In genomic region chr12:96315741-96316481, GRCh38 we compare ENCODE assay signal across 1 cellular context.
A peak's percentile ranks its signal among the peaks of the same experiment; 100 is the strongest.
TF ChIP-seq lines count a peak whose summit lies in the region.

No MANE protein-coding gene starts in this region.

TF ChIP-seq in HEK293, 187 proteins besides CTCF, POLR2A, EP300 and RAD21 (continued from another document):
- TF ChIP-seq PRDM10 (tag by site-specific recombination; IDR thresholded peaks at IDR 0.05) (peak; percentile 31; the same call in 1 of the 2 replicates), ZBTB8A (tag by site-specific recombination; IDR thresholded peaks at IDR 0.05) (peak; percentile 64), ZNF501 (tag by site-specific recombination; IDR thresholded peaks at IDR 0.05) (peak; percentile 82; the same call in 1 of the 2 replicates), ZNF596 (tag by site-specific recombination; IDR thresholded peaks at IDR 0.05) (0 out of 2 replicates have a peak, but pooled peaks have one; percentile 17), WT1 (tag by site-specific recombination; IDR thresholded peaks at IDR 0.05) (peak; percentile 39; the same call in 1 of the 2 replicates), ZBTB26 (tag by site-specific recombination; optimal IDR thresholded peaks at IDR 0.05) (peak; percentile 46), ZBTB10 (tag by site-specific recombination; IDR thresholded peaks at IDR 0.05) (peak; percentile 72; the same call in 1 of the 2 replicates), ZNF211 (tag by site-specific recombination; IDR thresholded peaks at IDR 0.05; ENCODE audit: low read depth) (0 out of 2 replicates have a peak, but pooled peaks have one; percentile 40), GLIS2 (tag by site-specific recombination; IDR thresholded peaks at IDR 0.05) (peak; percentile 36; the same call in 1 of the 2 replicates)
